Comparison of ENCODE assay signal across 11 cellular contexts in genomic region chr11:65213322-65214211, GRCh38. TPM values are rescaled to one million over a fixed set of nuclear protein-coding genes. Genes with fewer than 3 reads are reported as not detected.
DNase-seq lines count a peak whose midpoint lies in the region; ATAC-seq and TF ChIP-seq lines count a peak whose summit lies in the region.
"Had no signal": no experiment of that assay in that cellular context is flagged by ENCODE, and none has a peak within 500 bp of the region (broad histone marks: within the 10 kb centered on the region; RNA-seq: fewer than 3 reads in every experiment).

No MANE protein-coding gene starts in this region.

- no peaks in the 10 kb centered on the region for H3K27me3 ChIP-seq in iPS-18a (ENCODE audit: control insufficient read depth, insufficient read depth, low read length)

- peaks cover 11% of the 10 kb centered on the region for H3K36me3 Mint-ChIP-seq in activated T-cell treated with anti-CD3 and anti-CD28 coated beads, Interleukin-2, amount 50 U/mL, for 4 hours (ENCODE audit: insufficient read depth)
- peaks cover 10% of the 10 kb centered on the region for H3K36me3 Mint-ChIP-seq in type B pancreatic cell

- TF ChIP-seq CTCF in RWPE1 (conservative IDR thresholded peaks at IDR 0.05; ENCODE audit: low read depth) (no peak), type B pancreatic cell (conservative IDR thresholded peaks at IDR 0.05) (no peak)

- no peak overlapping the region for H3K4me3 ChIP-seq in iPS-18a (ENCODE audit: low read length)

- no peaks in the 10 kb centered on the region for H3K9me3 ChIP-seq in iPS-18a (ENCODE audit: control insufficient read depth, low read depth, low read length)

- POLR2A ChIA-PET in RWPE1 (lab: Yijun Ruan, JAX; ENCODE audit: low non-redundant PET) = no interaction called here

- H3K4me1 ChIP-seq in iPS-18a (ENCODE audit: control insufficient read depth, low read depth, low read length) = peaks cover 25% of the 10 kb centered on the region

- H3K9me3 Mint-ChIP-seq in activated T-cell treated with anti-CD3 and anti-CD28 coated beads, Interleukin-2, amount 50 U/mL, for 4 hours = peaks cover 4% of the 10 kb centered on the region
- no peaks in the 10 kb centered on the region for H3K9me3 Mint-ChIP-seq in type B pancreatic cell
- H3K9me3 Mint-ChIP-seq: CD4-positive, alpha-beta memory T cell had no signal

- ATAC-seq in activated T-cell treated with anti-CD3 and anti-CD28 coated beads, Interleukin-2, amount 50 U/mL, for 4 hours = peak; percentile 28 to 42
- ATAC-seq in GM18520 (IDR thresholded peaks at IDR 0.05; ENCODE audit: unreplicated experiment) (no peak), HG02885 (IDR thresholded peaks at IDR 0.05; ENCODE audit: poor library complexity, unreplicated experiment) (no peak)

- peaks cover 19% of the 10 kb centered on the region for H3K4me1 Mint-ChIP-seq in activated T-cell treated with anti-CD3 and anti-CD28 coated beads, Interleukin-2, amount 50 U/mL, for 4 hours (ENCODE audit: low read depth)
- peaks cover 8% of the 10 kb centered on the region for H3K4me1 Mint-ChIP-seq in type B pancreatic cell (ENCODE audit: unreplicated experiment)

- peaks cover 30% of the 10 kb centered on the region for H3K36me3 ChIP-seq in iPS-18a (ENCODE audit: control insufficient read depth, low read depth, low read length)

- H3K9ac ChIP-seq in iPS-18a (ENCODE audit: low read length) = peak overlapping the region; percentile 25

- CTCF ChIA-PET in RWPE1 (lab: Yijun Ruan, JAX) = no interaction called here

- H3K4me3 Mint-ChIP-seq in activated T-cell treated with anti-CD3 and anti-CD28 coated beads, Interleukin-2, amount 50 U/mL, for 4 hours = no peak overlapping the region
- no peak overlapping the region for H3K4me3 Mint-ChIP-seq in type B pancreatic cell

- peak overlapping the region; percentile 85 for H3K27ac Mint-ChIP-seq in type B pancreatic cell

- no peak for DNase-seq in activated T-cell treated with anti-CD3 and anti-CD28 coated beads, Interleukin-2, amount 50 U/mL, for 4 hours
- DNase-seq in activated T-cell treated with anti-CD3 and anti-CD28 coated beads, Interleukin-2, amount 50 U/mL, for 48 hours = no peak
- no peak for DNase-seq in RWPE1 (ENCODE audit: low spot score)
- peak; percentile 66 for DNase-seq in type B pancreatic cell (ENCODE audit: extremely low spot score, unreplicated experiment)
- no peak for DNase-seq in 8988T
- DNase-seq: CD4-positive, alpha-beta memory T cell; stimulated activated CD4-positive, alpha-beta T cell treated with anti-CD3 and anti-CD28 coated beads, Interleukin-4, amount 100 ng/mL, for 4 hours had no signal

- H3K27me3 Mint-ChIP-seq in activated T-cell treated with anti-CD3 and anti-CD28 coated beads, Interleukin-2, amount 50 U/mL, for 4 hours (ENCODE audit: low read depth) = peaks cover 3% of the 10 kb centered on the region
- no peaks in the 10 kb centered on the region for H3K27me3 Mint-ChIP-seq in type B pancreatic cell
- H3K27me3 Mint-ChIP-seq: CD4-positive, alpha-beta memory T cell had no signal

- peak overlapping the region; percentile 55 for H3K27ac ChIP-seq in RWPE1
- peak overlapping the region; percentile 49 for H3K27ac ChIP-seq in iPS-18a (ENCODE audit: low read length)

RNA-seq across cellular contexts. Expression of gene CAPN1, which starts 31.8 kb away (rescaled TPM):
- total RNA-seq in activated T-cell treated with anti-CD3 and anti-CD28 coated beads, Interleukin-2, amount 50 U/mL, for 4 hours = 10 to 100 TPM; 65.5 to 86.2 (median 81.9) TPM
- 225 and 505 TPM in 2 replicates for total RNA-seq in type B pancreatic cell (ENCODE audit: low replicate concordance)

RNA-seq across cellular contexts. Expression of gene SPDYC, which starts 43.5 kb away (rescaled TPM):
- total RNA-seq in activated T-cell treated with anti-CD3 and anti-CD28 coated beads, Interleukin-2, amount 50 U/mL, for 4 hours = not detected
- total RNA-seq in type B pancreatic cell (ENCODE audit: low replicate concordance) = not detected in 2 replicates
- total RNA-seq: CD4-positive, alpha-beta memory T cell; mesenteric fat pad had no signal

RNA-seq across cellular contexts. Expression of gene POLA2, which starts 48.2 kb away (rescaled TPM):
- total RNA-seq in activated T-cell treated with anti-CD3 and anti-CD28 coated beads, Interleukin-2, amount 50 U/mL, for 4 hours = 10 to 100 TPM; 49.2 to 64.7 (median 57.6) TPM
- 18.4 and 32.4 TPM in 2 replicates for total RNA-seq in type B pancreatic cell (ENCODE audit: low replicate concordance)

Comparison
In these comparisons a context has a peak if more than half of its experiments do, and no peak if none do; other contexts are left out.
1. ATAC-seq: peak in activated T-cell treated with anti-CD3 and anti-CD28 coated beads, Interleukin-2, amount 50 U/mL, for 4 hours (2 of 2); none in GM18520 (single experiment) and HG02885 (single experiment).